ENCODE assay signal across 8 cellular contexts in genomic region chr11:67483901-67484665, GRCh38. TPM values are rescaled to one million over a fixed set of nuclear protein-coding genes. Genes with fewer than 3 reads are reported as not detected.
DNase-seq lines count a peak whose midpoint lies in the region; ATAC-seq and TF ChIP-seq lines count a peak whose summit lies in the region.

No MANE protein-coding gene starts in this region.

- ATAC-seq in activated naive CD8-positive, alpha-beta T cell treated with anti-CD3 and anti-CD28 coated beads, Interleukin-2, amount 50 U/mL, for 24 hours: peak; percentile 14
- ATAC-seq in naive thymus-derived CD4-positive, alpha-beta T cell: peak; percentile 52
- no peak for ATAC-seq in HG03460 (IDR thresholded peaks at IDR 0.05; ENCODE audit: unreplicated experiment)

- CTCF ChIA-PET in AG04449 (lab: Yijun Ruan, JAX): interaction anchor here (1.9 kb wide), 1 partner anchor 22 kb away, joined by 4 read pairs; the partner anchor contains the start of gene PITPNM1
- CTCF ChIA-PET in naive thymus-derived CD4-positive, alpha-beta T cell (lab: Charles Lee): interaction anchor here (0.5 to 3.7 kb wide), 9 partner anchors 14 to 547 kb away, joined by 3 to 11 read pairs (median 3); partner anchors contain the start of genes PITPNM1 and PTPRCAP

- peaks cover 67% of the 10 kb centered on the region for H3K4me1 Mint-ChIP-seq in activated naive CD8-positive, alpha-beta T cell treated with anti-CD3 and anti-CD28 coated beads, Interleukin-2, amount 50 U/mL, for 24 hours
- H3K4me1 Mint-ChIP-seq in naive thymus-derived CD4-positive, alpha-beta T cell: peaks cover 43 to 60% (median 53%) of the 10 kb centered on the region in 7 donors

- no peaks in the 10 kb centered on the region for H4K20me1 ChIP-seq in Karpas-422 (ENCODE audit: insufficient read depth, low read depth, low read length)

- DNase-seq in AG04449 (ENCODE audit: low read depth, low spot score) (no peak), Karpas-422 (peak; percentile 65), HCEC 1CT (no peak), Kasumi-1 (lab: John Stamatoyannopoulos, UW) (no peak), foreskin melanocyte (no peak)
- peak; percentile 52 for DNase-seq in activated naive CD8-positive, alpha-beta T cell treated with anti-CD3 and anti-CD28 coated beads, Interleukin-2, amount 50 U/mL, for 24 hours
- DNase-seq in naive thymus-derived CD4-positive, alpha-beta T cell: peak in 8 of 9 donors; percentile 55 to 89 (median 84)

- POLR2A ChIA-PET in AG04449 (lab: Yijun Ruan, JAX): no interaction called here
- POLR2A ChIA-PET in naive thymus-derived CD4-positive, alpha-beta T cell (lab: Charles Lee): interaction anchor here (0.6 to 5.9 kb wide), 32 partner anchors 9 to 1216 kb away, joined by 3 to 122 read pairs (median 6); partner anchors contain the start of genes CDK2AP2, PITPNM1, POLD4 and PPP1CA

- H3K4me3 Mint-ChIP-seq in activated naive CD8-positive, alpha-beta T cell treated with anti-CD3 and anti-CD28 coated beads, Interleukin-2, amount 50 U/mL, for 24 hours: peak overlapping the region; percentile 93
- peak overlapping the region; percentile 90 to 100 (median 96) for H3K4me3 Mint-ChIP-seq in naive thymus-derived CD4-positive, alpha-beta T cell

- H3K4me2 ChIP-seq in Karpas-422 (ENCODE audit: low read depth, low read length, poor library complexity, severe bottlenecking): peak overlapping the region; percentile 80

- H3K9me3 ChIP-seq in Karpas-422 (ENCODE audit: low read length): no peaks in the 10 kb centered on the region
- no peaks in the 10 kb centered on the region for H3K9me3 ChIP-seq in naive thymus-derived CD4-positive, alpha-beta T cell (ENCODE audit: control insufficient read depth in 2 of 3, low read length in 3 of 3)

- H3K27ac Mint-ChIP-seq in activated naive CD8-positive, alpha-beta T cell treated with anti-CD3 and anti-CD28 coated beads, Interleukin-2, amount 50 U/mL, for 24 hours: peak overlapping the region; percentile 99
- H3K27ac Mint-ChIP-seq in naive thymus-derived CD4-positive, alpha-beta T cell: peak overlapping the region; percentile 95 to 100 (median 99)

- peak overlapping the region; percentile 70 for H3K9ac ChIP-seq in Karpas-422 (ENCODE audit: low read length)

- no peak for TF ChIP-seq CTCF in AG04449 (IDR thresholded peaks at IDR 0.05; ENCODE audit: insufficient read depth, low read length, missing control alignments)

- peak overlapping the region; percentile 88 for H3K27ac ChIP-seq in Karpas-422 (ENCODE audit: low read length)
- peak overlapping the region; percentile 80 for H3K27ac ChIP-seq in naive thymus-derived CD4-positive, alpha-beta T cell (ENCODE audit: low read depth, low read length)

- H3K4me1 ChIP-seq in Karpas-422 (ENCODE audit: low read length): peaks cover 51% of the 10 kb centered on the region
- peaks cover 42 to 44% of the 10 kb centered on the region in 2 donors for H3K4me1 ChIP-seq in naive thymus-derived CD4-positive, alpha-beta T cell (ENCODE audit: control insufficient read depth in 2 of 2, insufficient read depth in 2 of 2, low read length in 2 of 2)

- H3K4me3 ChIP-seq in AG04449 (ENCODE audit: low read depth, low read length) (peak overlapping the region; percentile 79), Karpas-422 (ENCODE audit: low read length) (peak overlapping the region; percentile 60)
- peak overlapping the region; percentile 80 for H3K4me3 ChIP-seq in naive thymus-derived CD4-positive, alpha-beta T cell (ENCODE audit: low read length)

- no peaks in the 10 kb centered on the region for H3K27me3 Mint-ChIP-seq in activated naive CD8-positive, alpha-beta T cell treated with anti-CD3 and anti-CD28 coated beads, Interleukin-2, amount 50 U/mL, for 24 hours
- H3K27me3 Mint-ChIP-seq in naive thymus-derived CD4-positive, alpha-beta T cell: peaks cover 0 to 5% (median 0%) of the 10 kb centered on the region in 5 donors

- no peak overlapping the region for H2AFZ ChIP-seq in Karpas-422 (ENCODE audit: low read length)

- peaks cover 27% of the 10 kb centered on the region for H3K36me3 Mint-ChIP-seq in activated naive CD8-positive, alpha-beta T cell treated with anti-CD3 and anti-CD28 coated beads, Interleukin-2, amount 50 U/mL, for 24 hours (ENCODE audit: low read depth)
- H3K36me3 Mint-ChIP-seq in naive thymus-derived CD4-positive, alpha-beta T cell: peaks cover 5 to 43% (median 9%) of the 10 kb centered on the region in 5 donors

- H3K79me2 ChIP-seq in Karpas-422 (ENCODE audit: low read length): peaks cover 15% of the 10 kb centered on the region

- intact Hi-C loops in naive thymus-derived CD4-positive, alpha-beta T cell (cut with micrococcal nuclease): loop anchor here (1.0 to 10.0 kb wide), 17 partner anchors 15 to 1199 kb away; partner anchors contain the start of genes POLD4 (in 2 of the 2), PTPRCAP (in 2 of the 2), RPS6KB2 (in 2 of the 2) and KDM2A (in 1 of the 2)

- H3K9me3 Mint-ChIP-seq in activated naive CD8-positive, alpha-beta T cell treated with anti-CD3 and anti-CD28 coated beads, Interleukin-2, amount 50 U/mL, for 24 hours: no peaks in the 10 kb centered on the region
- H3K9me3 Mint-ChIP-seq in naive thymus-derived CD4-positive, alpha-beta T cell: no peaks in the 10 kb centered on the region

- no peaks in the 10 kb centered on the region for H3K9me2 ChIP-seq in Karpas-422 (replicated peaks; ENCODE audit: insufficient read depth, low read length)

- H3K36me3 ChIP-seq in Karpas-422 (ENCODE audit: insufficient read depth, low read length): no peaks in the 10 kb centered on the region
- peaks cover 5 to 25% (median 8%) of the 10 kb centered on the region in 3 experiments for H3K36me3 ChIP-seq in naive thymus-derived CD4-positive, alpha-beta T cell (ENCODE audit: control insufficient read depth in 2 of 3, insufficient read depth in 3 of 3, low read length in 3 of 3)

- no peaks in the 10 kb centered on the region for H3K27me3 ChIP-seq in Karpas-422 (ENCODE audit: low read length)
- H3K27me3 ChIP-seq in naive thymus-derived CD4-positive, alpha-beta T cell (ENCODE audit: control insufficient read depth in 2 of 2, insufficient read depth in 2 of 2, low read length in 2 of 2): no peaks in the 10 kb centered on the region

RNA-seq across cellular contexts. Expression of gene AIP, which starts 1.3 kb away (rescaled TPM):
- total RNA-seq in Karpas-422 (2014; rRNA removed; shearing (Covaris generic); ENCODE audit: low replicate concordance): 51.8 and 119 TPM in 2 replicates
- total RNA-seq in naive thymus-derived CD4-positive, alpha-beta T cell: 100 to 1,000 TPM; 107 to 156 (median 137) TPM
- 100 to 1,000 TPM; 137 to 205 TPM for polyA plus RNA-seq in naive thymus-derived CD4-positive, alpha-beta T cell

RNA-seq across cellular contexts. Expression of gene TMEM134, which starts 15.0 kb away (rescaled TPM):
- total RNA-seq in Karpas-422 (2014; rRNA removed; shearing (Covaris generic); ENCODE audit: low replicate concordance): 69.7 and 99.7 TPM in 2 replicates
- total RNA-seq in naive thymus-derived CD4-positive, alpha-beta T cell: 10 to 100 TPM; 52.4 to 94.6 (median 70.6) TPM
- 100 to 1,000 TPM; 131 to 143 TPM for polyA plus RNA-seq in naive thymus-derived CD4-positive, alpha-beta T cell

RNA-seq across cellular contexts. Expression of gene PITPNM1, which starts 21.1 kb away (rescaled TPM):
- 79.6 and 149 TPM in 2 replicates for total RNA-seq in Karpas-422 (2014; rRNA removed; shearing (Covaris generic); ENCODE audit: low replicate concordance)
- total RNA-seq in naive thymus-derived CD4-positive, alpha-beta T cell: 100 to 1,000 TPM in 3 of 5 experiments, 10 to 100 TPM in 2; 78.9 to 133 (median 112) TPM
- polyA plus RNA-seq in naive thymus-derived CD4-positive, alpha-beta T cell: 10 to 100 TPM in 1 of 2 donors, 1 to 10 TPM in 1; 9.5 to 30.8 TPM

RNA-seq across cellular contexts. Expression of gene CDK2AP2, which starts 23.9 kb away (rescaled TPM):
- total RNA-seq in Karpas-422 (2014; rRNA removed; shearing (Covaris generic); ENCODE audit: low replicate concordance): 91.5 and 106 TPM in 2 replicates
- total RNA-seq in naive thymus-derived CD4-positive, alpha-beta T cell: 100 to 1,000 TPM in 1 of 5 experiments, 10 to 100 TPM in 4; 31.0 to 168 (median 61.9) TPM
- polyA plus RNA-seq in naive thymus-derived CD4-positive, alpha-beta T cell: 10 to 100 TPM; 64.5 to 94.3 TPM

RNA-seq across cellular contexts. Expression of gene CABP4, which starts 28.9 kb away (rescaled TPM):
- 0.29 TPM in 1 of 2 replicates, not detected in the other for total RNA-seq in Karpas-422 (2014; rRNA removed; shearing (Covaris generic); ENCODE audit: low replicate concordance)
- total RNA-seq in naive thymus-derived CD4-positive, alpha-beta T cell: 10 to 100 TPM in 2 of 5 experiments, 1 to 10 TPM in 3; 2.5 to 17.1 (median 3.4) TPM
- 1 to 10 TPM; 1.2 to 2.3 TPM for polyA plus RNA-seq in naive thymus-derived CD4-positive, alpha-beta T cell

Comparison
In these comparisons a context has a peak if more than half of its experiments do, and no peak if none do; other contexts are left out.
1. DNase-seq: peak in Karpas-422 (single experiment), activated naive CD8-positive, alpha-beta T cell treated with anti-CD3 and anti-CD28 coated beads, Interleukin-2, amount 50 U/mL, for 24 hours (single experiment) and naive thymus-derived CD4-positive, alpha-beta T cell (8 of 9); none in AG04449 (single experiment), HCEC 1CT (single experiment), Kasumi-1 (0 of 2) and foreskin melanocyte (single experiment).
2. Peak in every context shown above with its lines, with median percentiles within 50 percentile points of each other: H3K4me3 ChIP-seq.